In genomic region chr15:97425596-97425995, GRCh38 we compare ENCODE assay signal across 19 cellular contexts.
"Had no signal": no experiment of that assay in that cellular context is flagged by ENCODE, and none has a peak within 500 bp of the region (broad histone marks: within the 10 kb centered on the region; RNA-seq: fewer than 3 reads in every experiment).

No MANE protein-coding gene starts in this region.

- H3K36me3 ChIP-seq: right atrium auricular region, thyroid gland, uterus had no signal

- DNase-seq: activated CD4-positive, alpha-beta T cell treated with anti-CD3 and anti-CD28 coated beads, Interleukin-2, amount 50 U/mL, for 1 hour; activated naive CD4-positive, alpha-beta T cell treated with anti-CD3 and anti-CD28 coated beads for 36 hours; activated T-cell treated with anti-CD3 and anti-CD28 coated beads for 4 hours; caudate nucleus; effector CD8-positive, alpha-beta T cell; kidney; left ventricle myocardium superior; mesenchymal stem cell; nucleus accumbens; thyroid gland; uterus had no signal

- H3K4me1 ChIP-seq: right atrium auricular region, thyroid gland, uterus had no signal

- FAIRE-seq: astrocyte, kidney had no signal

- H3K27me3 ChIP-seq: right atrium auricular region, thyroid gland, uterus had no signal

- ATAC-seq: activated T-helper 17 cell treated with anti-CD3 and anti-CD28 coated beads, Interleukin-2, amount 50 U/mL, for 72 hours; left ventricle myocardium superior; natural killer cell treated with Interleukin-12 subunit alpha and Interleukin-12 subunit beta and Interleukin-15 and Interleukin-18, amount 100 ng/mL, for 72 hours; stimulated activated effector memory CD8-positive, alpha-beta T cell treated with anti-CD3 and anti-CD28 coated beads, Interleukin-12 subunit alpha, Interleukin-12 subunit beta, amount 100 ng/mL, for 72 hours had no signal

- H3K9me3 ChIP-seq: right atrium auricular region, thyroid gland, uterus had no signal

- H3K27ac ChIP-seq: coronary artery, epithelial cell of prostate, right atrium auricular region, thyroid gland, uterus had no signal

- H3K4me3 ChIP-seq: coronary artery, right atrium auricular region, smooth muscle cell, thyroid gland, uterus had no signal
